Comparison of ENCODE assay signal across 18 cellular contexts in the genomic region with DNA sequence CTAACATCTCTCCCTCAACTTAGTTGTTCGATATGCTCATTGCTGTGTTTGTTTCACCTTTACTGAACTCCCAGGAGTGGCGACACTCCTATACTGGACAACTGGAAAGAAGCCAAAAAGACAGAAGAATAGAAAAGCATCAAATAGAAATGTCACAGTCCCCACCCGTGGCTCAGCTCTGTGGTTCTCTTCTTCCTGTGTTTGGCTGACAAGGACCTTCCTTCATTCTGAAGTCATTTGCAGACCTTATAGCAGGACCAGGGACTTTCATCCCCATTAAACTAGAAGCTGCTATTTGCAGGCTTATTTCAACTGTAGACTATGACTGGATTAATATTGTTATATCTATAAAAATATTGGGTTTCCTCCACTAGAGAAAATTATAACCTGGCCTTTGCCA.
DNase-seq lines count a peak whose midpoint lies in the region; ATAC-seq, FAIRE-seq and TF ChIP-seq lines count a peak whose summit lies in the region.
"Had no signal": no experiment of that assay in that cellular context is flagged by ENCODE, and none has a peak within 500 bp of the region (broad histone marks: within the 10 kb centered on the region; RNA-seq: fewer than 3 reads in every experiment).

No MANE protein-coding gene starts in this region.

- FAIRE-seq in A549 (lab: Jason Lieb, UNC), result no peak
- FAIRE-seq: A204.1, D721Med, GM12892 had no signal

- no peak for TF ChIP-seq POLR2A in A549 (IDR thresholded peaks at IDR 0.05; ENCODE audit: low read length)

- H3K4me3 ChIP-seq in A549 (no peak overlapping the region), DND-41 (ENCODE audit: low read depth in 1 of 2, low read length in 2 of 2) (no peak overlapping the region)

- no peaks in the 10 kb centered on the region for H3K27me3 ChIP-seq in DND-41 (ENCODE audit: insufficient read depth, low read length, poor library complexity)
- H3K27me3 ChIP-seq: BE2C had no signal

- 77% methylated on average over 3 of the region's 3 CpGs for WGBS in A549 (ENCODE audit: missing lambda C conversion rate)

- H3K4me1 ChIP-seq in A549, result peaks cover 10% of the 10 kb centered on the region; the same call in 2 of the 3 replicates
- H3K4me1 ChIP-seq in DND-41 (ENCODE audit: insufficient read depth, low read length), result peaks cover 10% of the 10 kb centered on the region
- H3K4me1 ChIP-seq: BE2C had no signal

- peaks cover 2% of the 10 kb centered on the region for H3K36me3 Mint-ChIP-seq in activated CD4-positive, alpha-beta T cell treated with anti-CD3 and anti-CD28 coated beads, Interleukin-2, amount 10 ng/mL, durations not matched to agents 24 days and 14 days (ENCODE audit: low read depth)
- H3K36me3 Mint-ChIP-seq in immature natural killer cell, result no peaks in the 10 kb centered on the region

- H3K4me2 ChIP-seq in A549 (0 out of 3 replicates have a peak overlapping the region, but pooled peaks have one; percentile 44), DND-41 (ENCODE audit: insufficient read depth, low read length) (no peak overlapping the region)

- H3K27ac ChIP-seq in A549 (no peak overlapping the region), DND-41 (ENCODE audit: low read length) (no peak overlapping the region)
- H3K27ac ChIP-seq: C4-2B had no signal

- no peak overlapping the region for H3K9ac ChIP-seq in DND-41 (ENCODE audit: low read depth, low read length)

- no peak overlapping the region for H3K27ac Mint-ChIP-seq in activated CD4-positive, alpha-beta T cell treated with anti-CD3 and anti-CD28 coated beads, Interleukin-2, amount 10 ng/mL, durations not matched to agents 24 days and 14 days
- peak overlapping the region in 3 of 6 donors; percentile 17 to 84 (median 26) for H3K27ac Mint-ChIP-seq in immature natural killer cell
- H3K27ac Mint-ChIP-seq: H9 had no signal

- no peak overlapping the region for H2AFZ ChIP-seq in DND-41 (ENCODE audit: low read depth, low read length)

- TF ChIP-seq CTCF in A549 (IDR thresholded peaks at IDR 0.05) (no peak), DND-41 (IDR thresholded peaks at IDR 0.05; ENCODE audit: borderline replicate concordance, extremely low read depth, low read length, poor library complexity, severe bottlenecking) (no peak)

- H3K36me3 ChIP-seq in DND-41 (ENCODE audit: insufficient read depth, low read length), result peaks cover 38% of the 10 kb centered on the region
- H3K36me3 ChIP-seq: BE2C had no signal

- H3K27me3 Mint-ChIP-seq in activated CD4-positive, alpha-beta T cell treated with anti-CD3 and anti-CD28 coated beads, Interleukin-2, amount 10 ng/mL, durations not matched to agents 24 days and 14 days, result no peaks in the 10 kb centered on the region
- no peaks in the 10 kb centered on the region for H3K27me3 Mint-ChIP-seq in immature natural killer cell (ENCODE audit: low read depth in 3 of 3)
- H3K27me3 Mint-ChIP-seq: CD4-positive, alpha-beta memory T cell had no signal

- H3K79me2 ChIP-seq in DND-41 (ENCODE audit: insufficient read depth, low read length), result no peaks in the 10 kb centered on the region

- peaks cover 6% of the 10 kb centered on the region for H3K4me1 Mint-ChIP-seq in activated CD4-positive, alpha-beta T cell treated with anti-CD3 and anti-CD28 coated beads, Interleukin-2, amount 10 ng/mL, durations not matched to agents 24 days and 14 days
- peaks cover 11 to 15% of the 10 kb centered on the region in 2 donors for H3K4me1 Mint-ChIP-seq in immature natural killer cell

- no peaks in the 10 kb centered on the region for H4K20me1 ChIP-seq in DND-41 (ENCODE audit: insufficient read depth, low read length)

- H3K9me3 ChIP-seq in A549, result no peaks in the 10 kb centered on the region
- no peaks in the 10 kb centered on the region for H3K9me3 ChIP-seq in DND-41 (ENCODE audit: insufficient read depth, low read length, severe bottlenecking)
- H3K9me3 ChIP-seq: BE2C had no signal

- intact Hi-C loops in activated CD4-positive, alpha-beta T cell treated with anti-CD3 and anti-CD28 coated beads, Interleukin-2, amount 10 ng/mL, durations not matched to agents 24 days and 14 days (cut with micrococcal nuclease), result no loop called here

- CTCF ChIA-PET in A549 (lab: Yijun Ruan, JAX), result interaction anchor here (0.8 kb wide), 1 partner anchor 19 kb away, joined by 3 read pairs; no protein-coding TSS in a partner anchor

- POLR2A ChIA-PET in A549 (lab: Yijun Ruan, JAX), result no interaction called here

- H3K4me3 Mint-ChIP-seq in activated CD4-positive, alpha-beta T cell treated with anti-CD3 and anti-CD28 coated beads, Interleukin-2, amount 10 ng/mL, durations not matched to agents 24 days and 14 days, result no peak overlapping the region
- peak overlapping the region; percentile 33 to 67 (median 46) for H3K4me3 Mint-ChIP-seq in immature natural killer cell
- H3K4me3 Mint-ChIP-seq: CD4-positive, alpha-beta memory T cell; H9 had no signal

- peak; percentile 47 for DNase-seq in activated CD4-positive, alpha-beta T cell treated with anti-CD3 and anti-CD28 coated beads, Interleukin-2, amount 10 ng/mL, durations not matched to agents 24 days and 14 days
- no peak for DNase-seq in activated CD4-positive, alpha-beta T cell treated with anti-CD3 and anti-CD28 coated beads for 1 hour
- DNase-seq in A549 (ENCODE audit: low read depth in 1 of 2, low spot score in 1 of 2), result no peak
- peak; percentile 23 for DNase-seq in DND-41
- DNase-seq in immature natural killer cell, result peak in 1 of 3 donors; percentile 8
- DNase-seq in NCI-H187 (lab: John Stamatoyannopoulos, UW), result no peak
- DNase-seq: BE2C; CD4-positive, alpha-beta memory T cell; DMS153; DMS79 treated with DMSO at 0.1 percent for 48 hours; GDM1; GOT3; H9 had no signal

- peaks cover 8% of the 10 kb centered on the region for H3K9me3 Mint-ChIP-seq in activated CD4-positive, alpha-beta T cell treated with anti-CD3 and anti-CD28 coated beads, Interleukin-2, amount 10 ng/mL, durations not matched to agents 24 days and 14 days
- no peaks in the 10 kb centered on the region for H3K9me3 Mint-ChIP-seq in immature natural killer cell
- H3K9me3 Mint-ChIP-seq: CD4-positive, alpha-beta memory T cell; H9 had no signal

- no peak for TF ChIP-seq EP300 in A549 (IDR thresholded peaks at IDR 0.05)

- TF ChIP-seq RAD21 in A549 (conservative IDR thresholded peaks at IDR 0.05 in 1 of 2, IDR thresholded peaks at IDR 0.05 in 1 of 2), result no peak

- ATAC-seq in A549 (no peak), DND-41 (ENCODE audit: insufficient read depth, low read depth) (peak; percentile 68), GM21825 (IDR thresholded peaks at IDR 0.05; ENCODE audit: unreplicated experiment) (no peak)

TF ChIP-seq in A549, 52 proteins besides CTCF, POLR2A, EP300 and RAD21:
- TF ChIP-seq FOSL2 (IDR thresholded peaks at IDR 0.05), result no peak
- no peak for TF ChIP-seq FOSL2 (CRISPR knock-in tag; IDR thresholded peaks at IDR 0.05)
- TF ChIP-seq ZFP36 (IDR thresholded peaks at IDR 0.05; ENCODE audit: borderline replicate concordance, partially characterized antibody), result no peak
- TF ChIP-seq, protein P1, sequence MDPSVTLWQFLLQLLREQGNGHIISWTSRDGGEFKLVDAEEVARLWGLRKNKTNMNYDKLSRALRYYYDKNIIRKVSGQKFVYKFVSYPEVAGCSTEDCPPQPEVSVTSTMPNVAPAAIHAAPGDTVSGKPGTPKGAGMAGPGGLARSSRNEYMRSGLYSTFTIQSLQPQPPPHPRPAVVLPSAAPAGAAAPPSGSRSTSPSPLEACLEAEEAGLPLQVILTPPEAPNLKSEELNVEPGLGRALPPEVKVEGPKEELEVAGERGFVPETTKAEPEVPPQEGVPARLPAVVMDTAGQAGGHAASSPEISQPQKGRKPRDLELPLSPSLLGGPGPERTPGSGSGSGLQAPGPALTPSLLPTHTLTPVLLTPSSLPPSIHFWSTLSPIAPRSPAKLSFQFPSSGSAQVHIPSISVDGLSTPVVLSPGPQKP (IDR thresholded peaks at IDR 0.05; ENCODE audit: low read depth, low read length), result no peak

Comparison
In these comparisons a context has a peak if more than half of its experiments do, and no peak if none do; other contexts are left out.
1. DNase-seq: peak in activated CD4-positive, alpha-beta T cell treated with anti-CD3 and anti-CD28 coated beads, Interleukin-2, amount 10 ng/mL, durations not matched to agents 24 days and 14 days (single experiment) and DND-41 (single experiment); none in activated CD4-positive, alpha-beta T cell treated with anti-CD3 and anti-CD28 coated beads for 1 hour (single experiment), A549 (0 of 2) and NCI-H187 (0 of 2).